ENCODE assay signal across 17 cellular contexts in the genomic region with DNA sequence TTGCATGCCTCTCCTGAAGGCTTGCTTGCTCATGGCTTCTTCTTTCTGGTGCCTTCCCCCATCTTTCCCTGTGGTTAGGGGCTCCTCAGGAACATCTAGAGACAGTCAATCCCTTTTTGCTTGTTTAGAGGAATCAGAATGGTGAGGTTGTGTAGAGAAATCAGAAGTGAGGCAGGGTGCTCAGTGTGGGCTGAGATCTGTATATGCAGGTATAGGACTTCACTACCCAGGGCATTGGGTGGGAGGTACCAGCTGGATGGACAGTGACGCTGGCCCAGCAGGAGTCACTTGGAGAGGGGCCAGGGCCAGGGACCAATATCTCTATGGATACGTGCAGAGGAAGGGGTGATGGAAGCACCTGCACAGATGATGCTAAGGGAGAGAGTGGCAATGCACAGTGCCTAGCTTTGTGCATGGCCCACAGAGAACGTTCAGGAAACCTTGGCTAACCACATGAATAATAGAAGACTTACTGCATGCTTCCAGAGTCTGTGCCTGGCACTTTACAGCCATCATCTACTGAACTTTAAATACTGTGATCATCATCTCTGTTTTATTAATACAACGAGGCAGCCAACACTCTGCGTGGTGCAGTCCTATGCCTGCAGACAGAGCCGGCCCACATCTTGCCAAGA.
DNase-seq lines count a peak whose midpoint lies in the region; ATAC-seq and TF ChIP-seq lines count a peak whose summit lies in the region.
"Had no signal": no experiment of that assay in that cellular context is flagged by ENCODE, and none has a peak within 500 bp of the region (broad histone marks: within the 10 kb centered on the region; RNA-seq: fewer than 3 reads in every experiment).

No MANE protein-coding gene starts in this region.

- H3K9me3 ChIP-seq in BLaER1 treated with 17β-estradiol and CSF1 and Interleukin-3, amounts not matched to agents 10 nM and 100 nM (replicated peaks in 1 of 11) = no peaks in the 10 kb centered on the region
- H3K9me3 ChIP-seq in PC-3 (ENCODE audit: low read length) (no peaks in the 10 kb centered on the region), suprapubic skin (no peaks in the 10 kb centered on the region)

- peaks cover 15% of the 10 kb centered on the region for H3F3A ChIP-seq in PC-3 (ENCODE audit: low read length, unreplicated experiment)

- TF ChIP-seq POLR2A in suprapubic skin (IDR thresholded peaks at IDR 0.05) = no peak

- no peaks in the 10 kb centered on the region for H3K79me2 ChIP-seq in PC-3 (ENCODE audit: low read length)

- no TSS peak for BruUV-seq in PC-3 (replicated peaks; lab: Mats Ljungman, UMichigan)

- H3K36me3 ChIP-seq in BLaER1 treated with 17β-estradiol and CSF1 and Interleukin-3, amounts not matched to agents 10 nM and 100 nM = no peaks in the 10 kb centered on the region
- no peaks in the 10 kb centered on the region for H3K36me3 ChIP-seq in PC-3 (ENCODE audit: low read depth, low read length)
- H3K36me3 ChIP-seq in suprapubic skin = no peaks in the 10 kb centered on the region

- ATAC-seq in PC-3 (no peak), HG03159 (IDR thresholded peaks at IDR 0.05; ENCODE audit: unreplicated experiment) (no peak), HG03432 (IDR thresholded peaks at IDR 0.05; ENCODE audit: unreplicated experiment) (no peak), GM21717 (IDR thresholded peaks at IDR 0.05; ENCODE audit: unreplicated experiment) (no peak)
- ATAC-seq: GM12878, GM23338, HepG2 had no signal

- no peak for TF ChIP-seq EP300 in suprapubic skin (IDR thresholded peaks at IDR 0.05)

- WGBS in suprapubic skin = 63% methylated on average over 6 of the region's 6 CpGs

- no peak for TF ChIP-seq CTCF in PC-3 (conservative IDR thresholded peaks at IDR 0.05; ENCODE audit: low read depth, low read length)
- no peak for TF ChIP-seq CTCF in suprapubic skin (IDR thresholded peaks at IDR 0.05)

- H4K20me1 ChIP-seq in BLaER1 treated with 17β-estradiol and CSF1 and Interleukin-3, amounts not matched to agents 10 nM and 100 nM = no peaks in the 10 kb centered on the region
- no peaks in the 10 kb centered on the region for H4K20me1 ChIP-seq in PC-3 (ENCODE audit: low read length)

- peak overlapping the region in 8 of 11 experiments; percentile 26 to 77 (median 37); a peak in 11 of 22 replicates for H3K4me2 ChIP-seq in BLaER1 treated with 17β-estradiol and CSF1 and Interleukin-3, amounts not matched to agents 10 nM and 100 nM
- H3K4me2 ChIP-seq in PC-3 (ENCODE audit: low read length) = peak overlapping the region; percentile 68
- H3K4me2 ChIP-seq: GM23338, KMS-11 had no signal

- no peaks in the 10 kb centered on the region for H3K27me3 ChIP-seq in BLaER1 treated with 17β-estradiol and CSF1 and Interleukin-3, amounts not matched to agents 10 nM and 100 nM
- H3K27me3 ChIP-seq in PC-3 (ENCODE audit: low read length) (no peaks in the 10 kb centered on the region), suprapubic skin (no peaks in the 10 kb centered on the region)

- no peak overlapping the region for H3K9ac ChIP-seq in BLaER1 treated with 17β-estradiol and CSF1 and Interleukin-3, amounts not matched to agents 10 nM and 100 nM
- H3K9ac ChIP-seq in PC-3 (ENCODE audit: low read length) = 0 out of 2 replicates have a peak overlapping the region, but pooled peaks have one; percentile 15
- H3K9ac ChIP-seq: KMS-11 had no signal

- H3K27ac ChIP-seq in BLaER1 treated with 17β-estradiol and CSF1 and Interleukin-3, amounts not matched to agents 10 nM and 100 nM = no peak overlapping the region
- H3K27ac ChIP-seq in PC-3 (ENCODE audit: low read length) (peak overlapping the region; percentile 92), epithelial cell of prostate (peak overlapping the region; percentile 79), suprapubic skin (no peak overlapping the region)
- H3K27ac ChIP-seq: KMS-11 had no signal

- no peaks in the 10 kb centered on the region for H3K9me2 ChIP-seq in PC-3 (replicated peaks; ENCODE audit: low read length)

- intact Hi-C loops in PC-3 (cut with micrococcal nuclease) = loop anchor here (5.0 kb wide), 2 partner anchors 259 to 291 kb away; no protein-coding TSS in a partner anchor

- POLR2A ChIA-PET in PC-3 (lab: Charles Lee; ENCODE audit: unreplicated experiment) = interaction anchor here (0.6 kb wide), 1 partner anchor 776 kb away, joined by 3 read pairs; no protein-coding TSS in a partner anchor

- CTCF ChIA-PET in PC-3 (lab: Charles Lee) = no interaction called here

- H3K4me1 ChIP-seq in BLaER1 treated with 17β-estradiol and CSF1 and Interleukin-3, amounts not matched to agents 10 nM and 100 nM = peaks cover 17 to 29% (median 24%) of the 10 kb centered on the region in 10 experiments
- H3K4me1 ChIP-seq in PC-3 (ENCODE audit: insufficient read depth, low read length) = peaks cover 50% of the 10 kb centered on the region
- H3K4me1 ChIP-seq in suprapubic skin = no peaks in the 10 kb centered on the region

- DNase-seq in A172 (ENCODE audit: low spot score) (peak; percentile 6), PC-3 (no peak), epithelial cell of prostate (ENCODE audit: low read depth, low spot score) (no peak), suprapubic skin (ENCODE audit: low spot score in 2 of 2) (no peak)
- DNase-seq: CD4-positive, alpha-beta memory T cell; GDM1; NCI-H187 treated with DMSO at 0.1 percent for 48 hours; NCI-H446 treated with DMSO at 0.1 percent for 48 hours; Right ventricle myocardium superior had no signal

- peak overlapping the region; percentile 28; the same call in 1 of the 2 replicates for H2AFZ ChIP-seq in PC-3 (ENCODE audit: low read length)
- H2AFZ ChIP-seq: GM23338 had no signal

- H3K4me3 ChIP-seq in BLaER1 treated with 17β-estradiol and CSF1 and Interleukin-3, amounts not matched to agents 10 nM and 100 nM = no peak overlapping the region
- peak overlapping the region; percentile 57; the same call in 1 of the 2 replicates for H3K4me3 ChIP-seq in PC-3 (ENCODE audit: low read length)
- no peak overlapping the region for H3K4me3 ChIP-seq in suprapubic skin
- H3K4me3 ChIP-seq: GM12878, GM23338 had no signal

Comparison
In these comparisons a context has a peak if more than half of its experiments do, and no peak if none do; other contexts are left out.
1. H3K27ac ChIP-seq: peak in PC-3 (single experiment) and epithelial cell of prostate (single experiment); none in BLaER1 treated with 17β-estradiol and CSF1 and Interleukin-3, amounts not matched to agents 10 nM and 100 nM (0 of 11) and suprapubic skin (single experiment).